Comparison of ENCODE assay signal across 21 cellular contexts in genomic region chr15:55816017-55816416, GRCh38.
A peak's percentile ranks its signal among the peaks of the same experiment; 100 is the strongest.
DNase-seq lines count a peak whose midpoint lies in the region; FAIRE-seq and TF ChIP-seq lines count a peak whose summit lies in the region.
"Had no signal": no experiment of that assay in that cellular context is flagged by ENCODE, and none has a peak within 500 bp of the region (broad histone marks: within the 10 kb centered on the region; RNA-seq: fewer than 3 reads in every experiment).

No MANE protein-coding gene starts in this region.

- peak; percentile 11 for DNase-seq in BJ (ENCODE audit: low read depth)
- peak; percentile 6 for DNase-seq in HFFc6
- DNase-seq in chondrocyte (ENCODE audit: low spot score): no peak
- DNase-seq in iPS-NIHi7 (ENCODE audit: extremely low spot score): no peak
- DNase-seq in kidney tubule cell (ENCODE audit: low spot score): no peak
- no peak for DNase-seq in UCSD-AML1 (lab: John Stamatoyannopoulos, UW; ENCODE audit: unreplicated experiment)
- no peak for DNase-seq in D721Med (ENCODE audit: insufficient read length, low spot score)
- DNase-seq: COR-L47, HCEC 1CT, NCI-H1048, NCI-H2107, NCI-H345, NCI-H69, SJCRH30 had no signal

- H3K27me3 Mint-ChIP-seq in HFFc6 (ENCODE audit: insufficient read depth): peaks cover 2% of the 10 kb centered on the region
- H3K27me3 Mint-ChIP-seq in chondrocyte (ENCODE audit: low read depth): no peaks in the 10 kb centered on the region

- no peaks in the 10 kb centered on the region for H3K9me3 ChIP-seq in mesodermal cell (ENCODE audit: control insufficient read depth, low read length)
- H3K9me3 ChIP-seq: SJCRH30 had no signal

- peaks cover 8% of the 10 kb centered on the region for H3K4me1 Mint-ChIP-seq in HFFc6 (ENCODE audit: low read depth)
- peaks cover 24% of the 10 kb centered on the region for H3K4me1 Mint-ChIP-seq in chondrocyte (ENCODE audit: low read depth)

- H3K27ac ChIP-seq in mesodermal cell (ENCODE audit: low read depth, low read length, severe bottlenecking): peak overlapping the region; percentile 75
- H3K27ac ChIP-seq: C4-2B, RWPE1, SJCRH30 had no signal

- H3K27me3 ChIP-seq in BJ (ENCODE audit: control insufficient read depth, insufficient read depth, low read length): no peaks in the 10 kb centered on the region
- H3K27me3 ChIP-seq: SJCRH30 had no signal

- FAIRE-seq in D721Med (lab: Jason Lieb, UNC): no peak
- FAIRE-seq: G401.6, GM12892, HTR-8/SVneo, K562 had no signal

- POLR2A ChIA-PET in BJ (lab: Charles Lee): no interaction called here

- H3K9me3 Mint-ChIP-seq in HFFc6: no peaks in the 10 kb centered on the region
- no peaks in the 10 kb centered on the region for H3K9me3 Mint-ChIP-seq in chondrocyte (ENCODE audit: low read depth)

- H3K4me3 ChIP-seq in BJ (ENCODE audit: low read depth, low read length) (no peak overlapping the region), mesodermal cell (ENCODE audit: extremely low read depth, insufficient read depth, low read length, poor library complexity, severe bottlenecking) (no peak overlapping the region)
- H3K4me3 ChIP-seq: K562, SJCRH30 had no signal

- H3K27ac Mint-ChIP-seq in HFFc6 (no peak overlapping the region), chondrocyte (ENCODE audit: unreplicated experiment) (peak overlapping the region; percentile 0)

- peaks cover 39% of the 10 kb centered on the region for H3K4me1 ChIP-seq in mesodermal cell (ENCODE audit: control insufficient read depth, insufficient read depth, low read length, poor library complexity, severe bottlenecking)
- H3K4me1 ChIP-seq: SJCRH30 had no signal

- H3K4me3 Mint-ChIP-seq in HFFc6: no peak overlapping the region
- H3K4me3 Mint-ChIP-seq in chondrocyte (ENCODE audit: unreplicated experiment): no peak overlapping the region

- H3K36me3 Mint-ChIP-seq in HFFc6 (ENCODE audit: low read depth) (no peaks in the 10 kb centered on the region), chondrocyte (ENCODE audit: low read depth) (no peaks in the 10 kb centered on the region)

- H3K36me3 ChIP-seq in BJ (ENCODE audit: control insufficient read depth, insufficient read depth, low read length) (no peaks in the 10 kb centered on the region), mesodermal cell (ENCODE audit: control insufficient read depth, insufficient read depth, low read length) (no peaks in the 10 kb centered on the region)
- H3K36me3 ChIP-seq: SJCRH30 had no signal

- CTCF ChIA-PET in BJ (lab: Yijun Ruan, JAX): interaction anchor here (0.8 to 1.2 kb wide), 5 partner anchors 9 to 41 kb away, joined by 3 to 4 read pairs (median 3); no protein-coding TSS in a partner anchor

- TF ChIP-seq CTCF in BJ (IDR thresholded peaks at IDR 0.05; ENCODE audit: insufficient read depth, low read depth, low read length) (no peak), HFFc6 (IDR thresholded peaks at IDR 0.05) (no peak), chondrocyte (IDR thresholded peaks at IDR 0.05) (no peak), D721Med (IDR thresholded peaks at IDR 0.05; ENCODE audit: insufficient read depth, missing control alignments) (no peak)

Comparison
In these comparisons a context has a peak if more than half of its experiments do, and no peak if none do; other contexts are left out.
1. DNase-seq: peak in BJ (single experiment) and HFFc6 (single experiment); none in chondrocyte (single experiment), iPS-NIHi7 (single experiment), kidney tubule cell (single experiment), UCSD-AML1 (single experiment) and D721Med (single experiment).